Comparison of ENCODE assay signal across 8 cellular contexts in the genomic region with DNA sequence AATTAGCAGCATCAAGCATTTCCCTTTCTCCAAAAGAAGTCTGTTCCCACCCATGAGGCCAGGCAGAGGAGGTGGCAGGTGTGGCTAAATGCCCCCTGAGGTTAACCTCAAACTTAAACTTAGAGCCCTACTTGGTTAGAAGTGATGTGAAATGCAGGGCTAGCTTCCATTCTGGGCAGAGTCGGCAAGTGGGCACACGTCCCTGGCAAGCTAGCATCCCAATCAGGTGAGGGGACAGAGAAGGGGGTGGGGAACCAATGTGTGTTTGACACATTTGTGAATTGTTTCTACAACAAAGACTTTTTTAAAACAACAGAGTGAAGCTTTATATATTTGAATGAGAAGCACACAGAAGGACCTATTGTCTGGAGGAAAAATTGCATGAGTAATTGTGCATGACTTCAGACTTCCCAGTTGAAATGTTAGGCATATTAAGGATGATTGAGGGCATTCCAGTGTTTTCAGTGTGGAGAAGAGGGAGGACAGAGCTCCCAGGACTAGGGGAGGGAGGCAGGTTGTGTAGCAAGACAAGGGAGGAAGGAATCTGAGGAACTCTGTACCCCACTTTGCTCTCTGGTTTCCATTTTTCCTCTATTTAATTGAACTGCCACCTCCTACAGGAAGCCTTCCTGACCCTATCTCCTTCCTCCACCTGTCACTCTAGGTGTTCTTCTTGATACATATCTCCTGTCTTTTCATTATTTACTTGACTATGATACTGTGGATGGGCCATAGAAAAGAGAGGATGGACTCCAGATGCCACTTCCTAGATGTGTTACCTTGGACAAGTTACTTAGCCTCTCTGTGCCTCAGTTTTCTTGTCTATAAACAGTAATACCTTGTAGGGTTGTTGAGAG.
DNase-seq lines count a peak whose midpoint lies in the region; TF ChIP-seq lines count a peak whose summit lies in the region.

No MANE protein-coding gene starts in this region.

- H3K4me1 ChIP-seq in tibial artery: peaks cover 0 to 59% (median 43%) of the 10 kb centered on the region in 4 donors

- H3K4me1 Mint-ChIP-seq in activated T-cell treated with anti-CD3 and anti-CD28 coated beads, Interleukin-2, amount 50 U/mL, for 24 hours (ENCODE audit: low read depth): peaks cover 19% of the 10 kb centered on the region

- intact Hi-C loops in tibial artery (cut with DNase I; ENCODE audit: low total_unique reads): no loop called here

- no peaks in the 10 kb centered on the region for H3K36me3 ChIP-seq in tibial artery

- peak overlapping the region; percentile 74 to 83 for H3K27ac ChIP-seq in tibial artery

- TF ChIP-seq CTCF in tibial artery (IDR thresholded peaks at IDR 0.05): no peak
- no peak for TF ChIP-seq CTCF in GM13977 (IDR thresholded peaks at IDR 0.05; ENCODE audit: extremely low read depth, insufficient read depth, missing control alignments)

- H3K36me3 Mint-ChIP-seq in activated T-cell treated with anti-CD3 and anti-CD28 coated beads, Interleukin-2, amount 50 U/mL, for 24 hours (ENCODE audit: low read depth): no peaks in the 10 kb centered on the region

- peak overlapping the region in 1 of 2 donors; percentile 6 for H3K4me3 ChIP-seq in tibial artery

- no peaks in the 10 kb centered on the region for H3K9me3 Mint-ChIP-seq in activated T-cell treated with anti-CD3 and anti-CD28 coated beads, Interleukin-2, amount 50 U/mL, for 24 hours

- H3K27me3 Mint-ChIP-seq in activated T-cell treated with anti-CD3 and anti-CD28 coated beads, Interleukin-2, amount 50 U/mL, for 24 hours: no peaks in the 10 kb centered on the region

- peak overlapping the region; percentile 5 for H3K27ac Mint-ChIP-seq in activated T-cell treated with anti-CD3 and anti-CD28 coated beads, Interleukin-2, amount 50 U/mL, for 24 hours

- in situ Hi-C loops in GM13977 (cut with MboI; ENCODE audit: low pct_unique_long_range_greater_than_20kb, low sequenced_read_pairs, unreplicated experiment): no loop called here

- no peaks in the 10 kb centered on the region for H3K27me3 ChIP-seq in tibial artery

- H3K9me3 ChIP-seq in tibial artery: no peaks in the 10 kb centered on the region

- DNase-seq in activated T-cell treated with anti-CD3 and anti-CD28 coated beads, Interleukin-2, amount 50 U/mL, for 24 hours: no peak
- DNase-seq in activated T-cell treated with anti-CD3 and anti-CD28 coated beads for 4 hours (no peak), SW480 (ENCODE audit: low spot score) (peak; percentile 79), hypothalamus (lab: John Stamatoyannopoulos, UW) (peak in 45 of 51 donors; percentile 18 to 93 (median 58)), tibial artery (no peak), islet precursor cell (no peak), GM13977 (ENCODE audit: low spot score) (no peak)
- DNase-seq in stimulated activated CD8-positive, alpha-beta memory T cell treated with anti-CD3 and anti-CD28 coated beads, Interleukin-4, amount 100 ng/mL, for 48 hours: no peak

- no peak overlapping the region for H3K4me3 Mint-ChIP-seq in activated T-cell treated with anti-CD3 and anti-CD28 coated beads, Interleukin-2, amount 50 U/mL, for 24 hours

Comparison
In these comparisons a context has a peak if more than half of its experiments do, and no peak if none do; other contexts are left out.
1. DNase-seq: peak in SW480 (single experiment) and hypothalamus (45 of 51); none in activated T-cell treated with anti-CD3 and anti-CD28 coated beads, Interleukin-2, amount 50 U/mL, for 24 hours (single experiment), activated T-cell treated with anti-CD3 and anti-CD28 coated beads for 4 hours (single experiment), tibial artery (0 of 2), islet precursor cell (single experiment), GM13977 (single experiment) and stimulated activated CD8-positive, alpha-beta memory T cell treated with anti-CD3 and anti-CD28 coated beads, Interleukin-4, amount 100 ng/mL, for 48 hours (single experiment).